Comparison of ENCODE assay signal across 9 cellular contexts in genomic region chr15:43441316-43441715, GRCh38. TPM values are rescaled to one million over a fixed set of nuclear protein-coding genes. Genes with fewer than 3 reads are reported as not detected.
DNase-seq lines count a peak whose midpoint lies in the region; ATAC-seq and TF ChIP-seq lines count a peak whose summit lies in the region.
"Had no signal": no experiment of that assay in that cellular context is flagged by ENCODE, and none has a peak within 500 bp of the region (broad histone marks: within the 10 kb centered on the region; RNA-seq: fewer than 3 reads in every experiment).

No MANE protein-coding gene starts in this region.

- peaks cover 14% of the 10 kb centered on the region for H3K4me1 Mint-ChIP-seq in stimulated activated naive CD8-positive, alpha-beta T cell treated with anti-CD3 and anti-CD28 coated beads, Interleukin-15, Interleukin-2, amounts not matched to agents 100 ng/mL and 50 ng/mL, for 24 hours (ENCODE audit: low read depth)

- no peaks in the 10 kb centered on the region for H3K9me3 ChIP-seq in esophagus squamous epithelium

- DNase-seq in SKM-1 treated with dmso at 0.1 percent for 144 hours (lab: John Stamatoyannopoulos, UW; ENCODE audit: unreplicated experiment) = peak; percentile 20
- no peak for DNase-seq in SKM-1 (lab: John Stamatoyannopoulos, UW; ENCODE audit: unreplicated experiment)
- peak; percentile 58 for DNase-seq in RPMI7951 (ENCODE audit: low read depth)
- no peak for DNase-seq in esophagus squamous epithelium (lab: John Stamatoyannopoulos, UW)
- no peak for DNase-seq in activated effector memory CD4-positive, alpha-beta T cell treated with anti-CD3 and anti-CD28 coated beads, Interleukin-2, amount 50 U/mL, for 16 hours
- no peak for DNase-seq in NCI-H526 treated with DMSO at 0.1 percent for 48 hours (lab: John Stamatoyannopoulos, UW)

- no peaks in the 10 kb centered on the region for H3K9me3 Mint-ChIP-seq in stimulated activated naive CD8-positive, alpha-beta T cell treated with anti-CD3 and anti-CD28 coated beads, Interleukin-15, Interleukin-2, amounts not matched to agents 100 ng/mL and 50 ng/mL, for 24 hours
- H3K9me3 Mint-ChIP-seq: naive B cell had no signal

- H3K27ac Mint-ChIP-seq in stimulated activated naive CD8-positive, alpha-beta T cell treated with anti-CD3 and anti-CD28 coated beads, Interleukin-15, Interleukin-2, amounts not matched to agents 100 ng/mL and 50 ng/mL, for 24 hours = peak overlapping the region; percentile 90

- peak overlapping the region in 3 of 4 donors; percentile 59 to 69 (median 59) for H3K27ac ChIP-seq in esophagus squamous epithelium

- H3K36me3 Mint-ChIP-seq in stimulated activated naive CD8-positive, alpha-beta T cell treated with anti-CD3 and anti-CD28 coated beads, Interleukin-15, Interleukin-2, amounts not matched to agents 100 ng/mL and 50 ng/mL, for 24 hours (ENCODE audit: low read depth) = peaks cover 37% of the 10 kb centered on the region

- H3K4me1 ChIP-seq in esophagus squamous epithelium = peaks cover 0 to 12% (median 4%) of the 10 kb centered on the region in 3 donors

- H3K27me3 ChIP-seq in esophagus squamous epithelium = no peaks in the 10 kb centered on the region

- intact Hi-C loops in esophagus squamous epithelium (cut with DNase I) = no loop called here

- ATAC-seq in GM21390 (IDR thresholded peaks at IDR 0.05; ENCODE audit: unreplicated experiment) = no peak

- no peak for TF ChIP-seq POLR2A in esophagus squamous epithelium (IDR thresholded peaks at IDR 0.05)

- peaks cover 0 to 68% (median 0%) of the 10 kb centered on the region in 3 donors for H3K36me3 ChIP-seq in esophagus squamous epithelium

- no peaks in the 10 kb centered on the region for H3K27me3 Mint-ChIP-seq in stimulated activated naive CD8-positive, alpha-beta T cell treated with anti-CD3 and anti-CD28 coated beads, Interleukin-15, Interleukin-2, amounts not matched to agents 100 ng/mL and 50 ng/mL, for 24 hours
- H3K27me3 Mint-ChIP-seq: naive B cell had no signal

- no peak overlapping the region for H3K4me3 ChIP-seq in esophagus squamous epithelium

- no peak for TF ChIP-seq CTCF in esophagus squamous epithelium (IDR thresholded peaks at IDR 0.05)

- H3K4me3 Mint-ChIP-seq in stimulated activated naive CD8-positive, alpha-beta T cell treated with anti-CD3 and anti-CD28 coated beads, Interleukin-15, Interleukin-2, amounts not matched to agents 100 ng/mL and 50 ng/mL, for 24 hours = no peak overlapping the region
- H3K4me3 Mint-ChIP-seq: naive B cell had no signal

RNA-seq across cellular contexts. Expression of gene TP53BP1, which starts 51.6 kb away (rescaled TPM):
- total RNA-seq in RPMI7951 (2014; rRNA removed; shearing (Covaris generic)) = 25.4 and 26.7 TPM in 2 replicates
- total RNA-seq in esophagus squamous epithelium = 10 to 100 TPM; 11.9 to 27.6 (median 20.6) TPM

Comparison
In these comparisons a context has a peak if more than half of its experiments do, and no peak if none do; other contexts are left out.
1. DNase-seq: peak in SKM-1 treated with dmso at 0.1 percent for 144 hours (single experiment) and RPMI7951 (single experiment); none in SKM-1 (single experiment), esophagus squamous epithelium (single experiment), activated effector memory CD4-positive, alpha-beta T cell treated with anti-CD3 and anti-CD28 coated beads, Interleukin-2, amount 50 U/mL, for 16 hours (single experiment) and NCI-H526 treated with DMSO at 0.1 percent for 48 hours (single experiment).